Comparison of ENCODE assay signal across 9 cellular contexts in genomic region chr5:95664204-95664786, GRCh38. TPM values are rescaled to one million over a fixed set of nuclear protein-coding genes. Genes with fewer than 3 reads are reported as not detected.
DNase-seq lines count a peak whose midpoint lies in the region; ATAC-seq, FAIRE-seq and TF ChIP-seq lines count a peak whose summit lies in the region.
"Had no signal": no experiment of that assay in that cellular context is flagged by ENCODE, and none has a peak within 500 bp of the region (broad histone marks: within the 10 kb centered on the region; RNA-seq: fewer than 3 reads in every experiment).

No MANE protein-coding gene starts in this region.

- ATAC-seq in mucosa of descending colon (peak; percentile 48), HG03457 (IDR thresholded peaks at IDR 0.05; ENCODE audit: unreplicated experiment) (no peak), HG03439 (IDR thresholded peaks at IDR 0.05; ENCODE audit: unreplicated experiment) (no peak)
- ATAC-seq: naive thymus-derived CD8-positive, alpha-beta T cell had no signal

- H3K9me3 ChIP-seq in mucosa of descending colon, result no peaks in the 10 kb centered on the region

- POLR2A ChIA-PET in RWPE1 (lab: Yijun Ruan, JAX; ENCODE audit: low non-redundant PET), result no interaction called here

- H3K36me3 ChIP-seq in mucosa of descending colon (ENCODE audit: low read depth), result no peaks in the 10 kb centered on the region

- H3K27ac ChIP-seq in RWPE1 (no peak overlapping the region), coronary artery (no peak overlapping the region)

- H3K4me3 ChIP-seq in coronary artery, result no peak overlapping the region
- H3K4me3 ChIP-seq in mucosa of descending colon, result no peak overlapping the region

- CTCF ChIA-PET in RWPE1 (lab: Yijun Ruan, JAX), result interaction anchor here (0.6 to 1.8 kb wide), 28 partner anchors 9 to 940 kb away, joined by 3 to 13 read pairs (median 5); partner anchors contain the start of genes RFESD and RHOBTB3

- peak; percentile 85 for FAIRE-seq in GM18507 (lab: Jason Lieb, UNC)

- no peaks in the 10 kb centered on the region for H3K4me1 ChIP-seq in mucosa of descending colon (ENCODE audit: low read depth)

- intact Hi-C loops in mucosa of descending colon (cut with DNase I, micrococcal nuclease), result loop anchor here in 1 of 2 donors (10.0 kb wide), 1 partner anchor 71 kb away; the partner anchor contains the start of gene RHOBTB3

- DNase-seq in CD1c-positive myeloid dendritic cell (ENCODE audit: extremely low spot score), result peak; percentile 61
- DNase-seq in GM18507 (ENCODE audit: extremely low spot score, insufficient read length, low read depth), result no peak
- peak; percentile 26 for DNase-seq in RWPE1 (ENCODE audit: low spot score)
- no peak for DNase-seq in coronary artery (ENCODE audit: low spot score)
- DNase-seq in mucosa of descending colon, result peak in 1 of 3 donors; percentile 76
- no peak for DNase-seq in OCI-M2 (lab: John Stamatoyannopoulos, UW; ENCODE audit: unreplicated experiment)

- TF ChIP-seq CTCF in RWPE1 (conservative IDR thresholded peaks at IDR 0.05; ENCODE audit: low read depth) (peak; percentile 89), coronary artery (IDR thresholded peaks at IDR 0.05) (peak; percentile 46), mucosa of descending colon (IDR thresholded peaks at IDR 0.05) (peak; percentile 53)

RNA-seq across cellular contexts. Expression of gene RFESD, which starts 17.7 kb away (rescaled TPM):
- total RNA-seq in mucosa of descending colon, result 1 to 10 TPM in 2 of 3 donors, under 1 TPM in 1; 0.31 to 2.5 (median 1.4) TPM

RNA-seq across cellular contexts. Expression of gene SPATA9, which starts 18.5 kb away (rescaled TPM):
- total RNA-seq in mucosa of descending colon, result 1 to 10 TPM in 1 of 3 donors, under 1 TPM in 2; 0.38 to 1.2 (median 0.39) TPM
- total RNA-seq: naive thymus-derived CD8-positive, alpha-beta T cell had no signal

RNA-seq across cellular contexts. Expression of gene GPR150, which starts 44.4 kb away (rescaled TPM):
- total RNA-seq in mucosa of descending colon, result under 1 TPM; 0.28 to 0.49 (median 0.41) TPM

Comparison
In these comparisons a context has a peak if more than half of its experiments do, and no peak if none do; other contexts are left out.
1. DNase-seq: peak in CD1c-positive myeloid dendritic cell (single experiment) and RWPE1 (single experiment); none in GM18507 (single experiment), coronary artery (single experiment) and OCI-M2 (single experiment).
2. Peak in every context shown above with its lines, with median percentiles within 50 percentile points of each other: CTCF ChIP-seq.